Comparison of ENCODE assay signal across 25 cellular contexts in genomic region chr3:72968280-72968679, GRCh38.
"Had no signal": no experiment of that assay in that cellular context is flagged by ENCODE, and none has a peak within 500 bp of the region (broad histone marks: within the 10 kb centered on the region; RNA-seq: fewer than 3 reads in every experiment).

No MANE protein-coding gene starts in this region.

- H3K36me3 ChIP-seq: esophagus squamous epithelium, left ventricle myocardium inferior, lower lobe of right lung, prostate gland, sigmoid colon, spleen, suprapubic skin, transverse colon, vagina had no signal

- H3K27ac ChIP-seq: esophagus squamous epithelium, heart right ventricle, left ventricle myocardium inferior, lower lobe of right lung, prostate gland, right atrium auricular region, sigmoid colon, spleen, suprapubic skin, transverse colon, vagina had no signal

- FAIRE-seq: endometrium, kidney had no signal

- H3K4me1 ChIP-seq: left ventricle myocardium inferior, lower lobe of right lung, prostate gland, right atrium auricular region, sigmoid colon, suprapubic skin, vagina had no signal

- ATAC-seq: effector memory CD8-positive, alpha-beta T cell; naive thymus-derived CD8-positive, alpha-beta T cell; stimulated activated memory B cell treated with anti-CD40 and anti-IgM and Interleukin-4, amounts not matched to agents 10 μg/mL and 1 μg/mL and 100 μg/mL, for 72 hours had no signal

- H3K4me3 ChIP-seq: esophagus squamous epithelium, heart right ventricle, left ventricle myocardium inferior, lower lobe of right lung, prostate gland, right atrium auricular region, sigmoid colon, spleen, suprapubic skin, transverse colon, vagina had no signal

- H3K27me3 ChIP-seq: esophagus squamous epithelium, heart right ventricle, right atrium auricular region, sigmoid colon, spleen, suprapubic skin, transverse colon, vagina had no signal

- DNase-seq: cortex of kidney; effector memory CD8-positive, alpha-beta T cell; erythroblast; esophagus squamous epithelium; foreskin melanocyte; glutamatergic neuron; heart right ventricle; hypothalamus; immature natural killer cell; kidney; left ventricle myocardium inferior; lower lobe of right lung; naive thymus-derived CD8-positive, alpha-beta T cell; nephron progenitor cell; nucleus accumbens; sigmoid colon; spleen; stimulated activated CD4-positive, alpha-beta T cell treated with anti-CD3 and anti-CD28 coated beads, Interleukin-4, amount 100 ng/mL, for 4 hours; transverse colon had no signal

- H3K9me3 ChIP-seq: esophagus squamous epithelium, heart right ventricle, left ventricle myocardium inferior, lower lobe of right lung, prostate gland, right atrium auricular region, sigmoid colon, spleen, suprapubic skin, transverse colon, vagina had no signal
